ENCODE assay signal across 8 cellular contexts in the genomic region with DNA sequence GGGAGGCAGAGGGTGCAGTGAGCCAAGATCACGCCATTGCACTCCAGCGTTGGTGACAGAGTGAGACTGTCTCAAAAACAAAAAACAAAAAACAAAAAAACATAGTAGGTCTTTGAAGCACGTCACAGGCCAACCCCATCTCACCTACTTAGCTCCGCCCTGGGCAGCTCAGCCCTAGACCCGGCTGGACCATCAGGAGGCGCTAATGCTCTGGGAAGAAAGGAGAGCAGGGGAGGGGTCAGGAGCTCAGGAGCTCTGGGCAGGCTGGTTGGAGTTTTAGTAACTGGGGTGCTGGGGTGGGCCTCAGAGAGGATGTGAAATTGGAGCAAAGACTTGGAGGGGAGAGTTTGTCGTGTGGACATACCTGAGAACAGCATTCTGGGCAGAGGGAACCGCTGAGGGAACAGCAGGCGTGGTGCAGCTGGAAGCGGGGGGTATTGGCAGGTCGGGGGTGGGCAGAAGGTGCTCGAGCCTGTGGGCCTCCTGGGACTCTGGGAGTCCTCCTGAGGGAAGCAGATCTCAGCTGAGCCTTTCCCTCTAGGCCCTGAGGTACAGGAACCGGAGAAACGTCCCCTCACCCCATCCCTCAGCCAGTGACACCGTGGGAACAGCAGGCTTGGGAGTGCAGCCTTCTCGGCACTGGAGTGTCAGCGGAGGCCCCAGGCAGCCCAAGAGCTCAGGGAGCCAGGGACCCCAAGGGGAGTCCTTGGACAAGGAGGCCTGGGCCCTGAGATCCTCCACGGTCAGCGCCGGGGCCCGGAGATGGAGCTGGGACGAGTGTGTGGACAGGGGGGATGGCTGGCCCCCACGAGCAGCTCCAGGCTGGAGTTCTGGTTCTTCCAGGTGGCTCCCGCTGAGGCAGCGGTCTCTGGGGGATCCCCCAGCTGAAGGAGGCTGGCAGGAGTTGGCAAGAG. TPM values are rescaled to one million over a fixed set of nuclear protein-coding genes. Genes with fewer than 3 reads are reported as not detected.
DNase-seq lines count a peak whose midpoint lies in the region; ATAC-seq, FAIRE-seq and TF ChIP-seq lines count a peak whose summit lies in the region.

No MANE protein-coding gene starts in this region.

- no peaks in the 10 kb centered on the region for H3K27me3 Mint-ChIP-seq in activated CD8-positive, alpha-beta T cell treated with anti-CD3 and anti-CD28 coated beads, Interleukin-2, amount 10 ng/mL, durations not matched to agents 7 days and 5 days (ENCODE audit: low read depth)

- H3K27ac Mint-ChIP-seq in activated CD8-positive, alpha-beta T cell treated with anti-CD3 and anti-CD28 coated beads, Interleukin-2, amount 10 ng/mL, durations not matched to agents 7 days and 5 days, result peak overlapping the region; percentile 62

- peaks cover 44% of the 10 kb centered on the region for H3K4me1 ChIP-seq in keratinocyte (ENCODE audit: control insufficient read depth, extremely low read depth, insufficient read depth, low read length)

- no peak for ATAC-seq in activated CD8-positive, alpha-beta T cell treated with anti-CD3 and anti-CD28 coated beads, Interleukin-2, amount 10 ng/mL, durations not matched to agents 7 days and 5 days
- ATAC-seq in HG03045 (IDR thresholded peaks at IDR 0.05; ENCODE audit: unreplicated experiment), result no peak

- no peaks in the 10 kb centered on the region for H3K27me3 ChIP-seq in keratinocyte (ENCODE audit: control insufficient read depth, extremely low read depth, insufficient read depth, low read length)

- CTCF ChIA-PET in activated CD8-positive, alpha-beta T cell treated with anti-CD3 and anti-CD28 coated beads, Interleukin-2, amount 10 ng/mL, durations not matched to agents 7 days and 5 days (lab: Charles Lee), result interaction anchor here (0.9 to 7.1 kb wide), 12 partner anchors 12 to 332 kb away, joined by 3 to 39 read pairs (median 6); a partner anchor contains a TSS

- H3K4me1 Mint-ChIP-seq in activated CD8-positive, alpha-beta T cell treated with anti-CD3 and anti-CD28 coated beads, Interleukin-2, amount 10 ng/mL, durations not matched to agents 7 days and 5 days (ENCODE audit: low read depth), result peaks cover 49% of the 10 kb centered on the region

- H3K9me3 ChIP-seq in keratinocyte (ENCODE audit: control insufficient read depth, low read depth, low read length), result no peaks in the 10 kb centered on the region

- peaks cover 14 to 17% of the 10 kb centered on the region in 2 experiments for H3K36me3 ChIP-seq in keratinocyte (ENCODE audit: control insufficient read depth in 2 of 2, extremely low read depth in 1 of 2, insufficient read depth in 2 of 2, low read length in 2 of 2)

- no peak overlapping the region for H3K4me3 Mint-ChIP-seq in activated CD8-positive, alpha-beta T cell treated with anti-CD3 and anti-CD28 coated beads, Interleukin-2, amount 10 ng/mL, durations not matched to agents 7 days and 5 days

- H3K27ac ChIP-seq in keratinocyte (ENCODE audit: control insufficient read depth, insufficient read depth, low read length), result peak overlapping the region; percentile 88

- POLR2A ChIA-PET in activated CD8-positive, alpha-beta T cell treated with anti-CD3 and anti-CD28 coated beads, Interleukin-2, amount 10 ng/mL, durations not matched to agents 7 days and 5 days (lab: Charles Lee), result interaction anchor here (0.5 kb wide), 1 partner anchor 130 kb away, joined by 3 read pairs; no protein-coding TSS in a partner anchor

- dilution Hi-C loops in keratinocyte (cut with MboI; ENCODE audit: extremely low pct_ligation_motif_present, low sequenced_read_pairs), result no loop called here

- DNase-seq in 8988T (peak; percentile 98), DMS 273 treated with DMSO at 0.1 percent for 48 hours (lab: John Stamatoyannopoulos, UW) (peak; percentile 16), NCI-H1092 (lab: John Stamatoyannopoulos, UW) (peak; percentile 33), keratinocyte (ENCODE audit: low read depth, low spot score) (no peak), midbrain (lab: John Stamatoyannopoulos, UW) (no peak)
- DNase-seq in activated CD8-positive, alpha-beta T cell treated with anti-CD3 and anti-CD28 coated beads, Interleukin-2, amount 10 ng/mL, durations not matched to agents 7 days and 5 days, result peak; percentile 53
- DNase-seq in activated effector memory CD4-positive, alpha-beta T cell treated with Interleukin-2 at 50 U/mL for 16 hours, result no peak

- peaks cover 22% of the 10 kb centered on the region for H3K36me3 Mint-ChIP-seq in activated CD8-positive, alpha-beta T cell treated with anti-CD3 and anti-CD28 coated beads, Interleukin-2, amount 10 ng/mL, durations not matched to agents 7 days and 5 days (ENCODE audit: low read depth)

- TF ChIP-seq CTCF in keratinocyte (optimal IDR thresholded peaks at IDR 0.05 in 1 of 3, IDR thresholded peaks at IDR 0.05 in 1 of 3, conservative IDR thresholded peaks at IDR 0.05 in 1 of 3; ENCODE audit: extremely low read depth in 1 of 3, insufficient read depth in 2 of 3, low read length in 3 of 3), result peak in 2 of 3 experiments; percentile 51 to 57

- H3K79me2 ChIP-seq in keratinocyte (ENCODE audit: control insufficient read depth, insufficient read depth, low read length), result peaks cover 26% of the 10 kb centered on the region

- H3K9me1 ChIP-seq in keratinocyte (ENCODE audit: control insufficient read depth, extremely low read depth, insufficient read depth, low read length), result peaks cover 3% of the 10 kb centered on the region

- H3K4me3 ChIP-seq in keratinocyte (ENCODE audit: control insufficient read depth in 2 of 3, extremely low read depth in 1 of 3, insufficient read depth in 2 of 3, low read depth in 1 of 3, low read length in 3 of 3), result no peak overlapping the region

- no peak overlapping the region for H2AFZ ChIP-seq in keratinocyte (ENCODE audit: control insufficient read depth, low read length)

- no peak overlapping the region for H3K4me2 ChIP-seq in keratinocyte (ENCODE audit: control insufficient read depth, extremely low read depth, insufficient read depth, low read depth, low read length)

- H4K20me1 ChIP-seq in keratinocyte (ENCODE audit: control insufficient read depth, extremely low read depth, insufficient read depth, low read length), result peaks cover 6% of the 10 kb centered on the region

- no peak overlapping the region for H3K9ac ChIP-seq in keratinocyte (ENCODE audit: control insufficient read depth, extremely low read depth, insufficient read depth, low read length)

- no peaks in the 10 kb centered on the region for H3K9me3 Mint-ChIP-seq in activated CD8-positive, alpha-beta T cell treated with anti-CD3 and anti-CD28 coated beads, Interleukin-2, amount 10 ng/mL, durations not matched to agents 7 days and 5 days (ENCODE audit: insufficient read depth)

- FAIRE-seq in keratinocyte (lab: Jason Lieb, UNC), result no peak

RNA-seq across cellular contexts. Expression of a gene that starts 2.2 kb away (rescaled TPM):
- 10 to 100 TPM; 39.0 to 42.3 TPM for total RNA-seq in activated CD8-positive, alpha-beta T cell treated with anti-CD3 and anti-CD28 coated beads, Interleukin-2, amount 10 ng/mL, durations not matched to agents 7 days and 5 days
- 46.5 to 62.7 TPM (median 52.4 TPM) in 3 replicates for polyA plus RNA-seq in keratinocyte
- 19.1 TPM for polyA plus RNA-seq in keratinocyte (2011; ENCODE audit: low read depth)
- polyA plus RNA-seq in keratinocyte (2011; cell fraction: cytosol; rRNA removed), result 28.5 and 47.0 TPM in 2 replicates
- polyA plus RNA-seq in keratinocyte (2011; cell fraction: nucleus; rRNA removed), result 62.1 and 78.3 TPM in 2 replicates
- 27.9 and 94.1 TPM in 2 replicates for polyA plus RNA-seq in keratinocyte (2012; ENCODE audit: low replicate concordance)
- 57.2 to 88.9 TPM (median 85.7 TPM) in 3 replicates for polyA minus RNA-seq in keratinocyte
- 128 TPM for polyA minus RNA-seq in keratinocyte (2011; cell fraction: cytosol; rRNA and poly(A)+ RNA removed)
- 74.3 and 75.5 TPM in 2 replicates for polyA minus RNA-seq in keratinocyte (2011; cell fraction: nucleus; rRNA and poly(A)+ RNA removed)

RNA-seq across cellular contexts. Expression of a gene that starts 16.8 kb away (rescaled TPM):
- 100 to 1,000 TPM; 127 TPM for total RNA-seq in activated CD8-positive, alpha-beta T cell treated with anti-CD3 and anti-CD28 coated beads, Interleukin-2, amount 10 ng/mL, durations not matched to agents 7 days and 5 days
- polyA plus RNA-seq in keratinocyte, result 2.9 to 5.3 TPM (median 3.7 TPM) in 3 replicates
- 0.54 TPM for polyA plus RNA-seq in keratinocyte (2011; ENCODE audit: low read depth)
- polyA plus RNA-seq in keratinocyte (2011; cell fraction: cytosol; rRNA removed), result 0.83 and 2.4 TPM in 2 replicates
- 12.0 and 18.8 TPM in 2 replicates for polyA plus RNA-seq in keratinocyte (2011; cell fraction: nucleus; rRNA removed)
- polyA plus RNA-seq in keratinocyte (2012; ENCODE audit: low replicate concordance), result 1.0 and 5.5 TPM in 2 replicates
- polyA minus RNA-seq in keratinocyte, result 1.9 to 3.3 TPM (median 2.4 TPM) in 3 replicates
- 2.9 TPM for polyA minus RNA-seq in keratinocyte (2011; cell fraction: cytosol; rRNA and poly(A)+ RNA removed)
- 2.1 and 3.0 TPM in 2 replicates for polyA minus RNA-seq in keratinocyte (2011; cell fraction: nucleus; rRNA and poly(A)+ RNA removed)

RNA-seq across cellular contexts. Expression of a gene that starts 38.8 kb away (rescaled TPM):
- 100 to 1,000 TPM; 102 to 106 TPM for total RNA-seq in activated CD8-positive, alpha-beta T cell treated with anti-CD3 and anti-CD28 coated beads, Interleukin-2, amount 10 ng/mL, durations not matched to agents 7 days and 5 days
- polyA plus RNA-seq in keratinocyte, result 590 to 817 TPM (median 591 TPM) in 3 replicates
- polyA plus RNA-seq in keratinocyte (2011; ENCODE audit: low read depth), result 124 TPM
- polyA plus RNA-seq in keratinocyte (2011; cell fraction: cytosol; rRNA removed), result 440 and 697 TPM in 2 replicates
- 319 and 355 TPM in 2 replicates for polyA plus RNA-seq in keratinocyte (2011; cell fraction: nucleus; rRNA removed)
- polyA plus RNA-seq in keratinocyte (2012; ENCODE audit: low replicate concordance), result 463 and 515 TPM in 2 replicates
- polyA minus RNA-seq in keratinocyte, result 146 to 217 TPM (median 180 TPM) in 3 replicates
- 299 TPM for polyA minus RNA-seq in keratinocyte (2011; cell fraction: cytosol; rRNA and poly(A)+ RNA removed)
- 43.8 and 51.7 TPM in 2 replicates for polyA minus RNA-seq in keratinocyte (2011; cell fraction: nucleus; rRNA and poly(A)+ RNA removed)

RNA-seq across cellular contexts. Expression of a gene that starts 39.4 kb away (rescaled TPM):
- total RNA-seq in activated CD8-positive, alpha-beta T cell treated with anti-CD3 and anti-CD28 coated beads, Interleukin-2, amount 10 ng/mL, durations not matched to agents 7 days and 5 days, result 100 to 1,000 TPM; 154 to 165 TPM
- 238 to 408 TPM (median 297 TPM) in 3 replicates for polyA plus RNA-seq in keratinocyte
- 46.0 TPM for polyA plus RNA-seq in keratinocyte (2011; ENCODE audit: low read depth)
- 221 and 340 TPM in 2 replicates for polyA plus RNA-seq in keratinocyte (2011; cell fraction: cytosol; rRNA removed)
- polyA plus RNA-seq in keratinocyte (2011; cell fraction: nucleus; rRNA removed), result 140 and 145 TPM in 2 replicates
- 333 and 344 TPM in 2 replicates for polyA plus RNA-seq in keratinocyte (2012; ENCODE audit: low replicate concordance)
- 54.1 to 102 TPM (median 58.6 TPM) in 3 replicates for polyA minus RNA-seq in keratinocyte
- polyA minus RNA-seq in keratinocyte (2011; cell fraction: cytosol; rRNA and poly(A)+ RNA removed), result 173 TPM
- 23.8 and 26.3 TPM in 2 replicates for polyA minus RNA-seq in keratinocyte (2011; cell fraction: nucleus; rRNA and poly(A)+ RNA removed)

RNA-seq across cellular contexts. Expression of a gene that starts 51.4 kb away (rescaled TPM):
- total RNA-seq in activated CD8-positive, alpha-beta T cell treated with anti-CD3 and anti-CD28 coated beads, Interleukin-2, amount 10 ng/mL, durations not matched to agents 7 days and 5 days, result 10 to 100 TPM; 42.7 to 43.2 TPM
- 20.8 to 33.9 TPM (median 25.9 TPM) in 3 replicates for polyA plus RNA-seq in keratinocyte
- 6.2 TPM for polyA plus RNA-seq in keratinocyte (2011; ENCODE audit: low read depth)
- 13.5 and 32.9 TPM in 2 replicates for polyA plus RNA-seq in keratinocyte (2011; cell fraction: cytosol; rRNA removed)
- polyA plus RNA-seq in keratinocyte (2011; cell fraction: nucleus; rRNA removed), result 26.2 and 37.4 TPM in 2 replicates
- polyA plus RNA-seq in keratinocyte (2012; ENCODE audit: low replicate concordance), result 31.4 and 31.7 TPM in 2 replicates
- 9.4 to 20.5 TPM (median 17.5 TPM) in 3 replicates for polyA minus RNA-seq in keratinocyte
- 58.5 TPM for polyA minus RNA-seq in keratinocyte (2011; cell fraction: cytosol; rRNA and poly(A)+ RNA removed)
- polyA minus RNA-seq in keratinocyte (2011; cell fraction: nucleus; rRNA and poly(A)+ RNA removed), result 18.3 and 22.3 TPM in 2 replicates

Comparison
In these comparisons a context has a peak if more than half of its experiments do, and no peak if none do; other contexts are left out.
1. DNase-seq: peak in 8988T (single experiment), DMS 273 treated with DMSO at 0.1 percent for 48 hours (single experiment), NCI-H1092 (single experiment) and activated CD8-positive, alpha-beta T cell treated with anti-CD3 and anti-CD28 coated beads, Interleukin-2, amount 10 ng/mL, durations not matched to agents 7 days and 5 days (single experiment); none in keratinocyte (single experiment), midbrain (single experiment) and activated effector memory CD4-positive, alpha-beta T cell treated with Interleukin-2 at 50 U/mL for 16 hours (single experiment).